In genomic region chr13:110248449-110249143, GRCh38 we compare ENCODE assay signal across 15 cellular contexts. TPM values are rescaled to one million over a fixed set of nuclear protein-coding genes. Genes with fewer than 3 reads are reported as not detected.
DNase-seq lines count a peak whose midpoint lies in the region; ATAC-seq and TF ChIP-seq lines count a peak whose summit lies in the region.
"Had no signal": no experiment of that assay in that cellular context is flagged by ENCODE, and none has a peak within 500 bp of the region (broad histone marks: within the 10 kb centered on the region; RNA-seq: fewer than 3 reads in every experiment).

No MANE protein-coding gene starts in this region.

- H4K91ac ChIP-seq in neuronal stem cell (ENCODE audit: low read depth, low read length, poor library complexity): no peak overlapping the region

- no peak overlapping the region for H3K14ac ChIP-seq in neuronal stem cell (ENCODE audit: low read length)

- no peaks in the 10 kb centered on the region for H3K36me3 ChIP-seq in ascending aorta
- peaks cover 0 to 4% (median 0%) of the 10 kb centered on the region in 4 donors for H3K36me3 ChIP-seq in esophagus muscularis mucosa
- peaks cover 0 to 5% of the 10 kb centered on the region in 2 donors for H3K36me3 ChIP-seq in neuronal stem cell (replicated peaks in 1 of 2; ENCODE audit: control insufficient read depth in 2 of 2, insufficient read depth in 2 of 2, low read length in 2 of 2)
- H3K36me3 ChIP-seq in tibial artery: no peaks in the 10 kb centered on the region
- H3K36me3 ChIP-seq in endodermal cell (ENCODE audit: control insufficient read depth, insufficient read depth, low read length): peaks cover 65% of the 10 kb centered on the region

- no peak overlapping the region for H3K4me2 ChIP-seq in neuronal stem cell (ENCODE audit: insufficient read depth, low read length, poor library complexity, severe bottlenecking)

- no peak overlapping the region for H3K4me3 Mint-ChIP-seq in natural killer cell
- no peak overlapping the region for H3K4me3 Mint-ChIP-seq in endodermal cell
- H3K4me3 Mint-ChIP-seq: CD4-positive, CD25-positive, alpha-beta regulatory T cell had no signal

- H3K4me1 Mint-ChIP-seq in natural killer cell (no peaks in the 10 kb centered on the region), endodermal cell (peaks cover 27% of the 10 kb centered on the region)
- H3K4me1 Mint-ChIP-seq: CD4-positive, CD25-positive, alpha-beta regulatory T cell had no signal

- H3K27ac ChIP-seq in ascending aorta: peak overlapping the region; percentile 89 to 91
- peak overlapping the region; percentile 84 to 88 (median 86) for H3K27ac ChIP-seq in esophagus muscularis mucosa (replicated peaks in 1 of 4)
- no peak overlapping the region for H3K27ac ChIP-seq in neuronal stem cell (replicated peaks; ENCODE audit: low read length)
- peak overlapping the region; percentile 74 to 91 for H3K27ac ChIP-seq in tibial artery
- H3K27ac ChIP-seq in endodermal cell (ENCODE audit: low read depth, low read length): no peak overlapping the region

- no peak overlapping the region for H2BK12ac ChIP-seq in neuronal stem cell (ENCODE audit: low read length)

- H3K4me1 ChIP-seq in ascending aorta: peaks cover 24 to 72% of the 10 kb centered on the region in 2 donors
- peaks cover 74 to 85% (median 83%) of the 10 kb centered on the region in 4 donors for H3K4me1 ChIP-seq in esophagus muscularis mucosa
- H3K4me1 ChIP-seq in neuronal stem cell (ENCODE audit: control insufficient read depth in 2 of 2, insufficient read depth in 1 of 2, low read depth in 1 of 2, low read length in 2 of 2): peaks cover 2 to 11% of the 10 kb centered on the region in 2 donors
- peaks cover 0 to 86% (median 57%) of the 10 kb centered on the region in 4 donors for H3K4me1 ChIP-seq in tibial artery
- H3K4me1 ChIP-seq in endodermal cell (ENCODE audit: control insufficient read depth, insufficient read depth, low read length): peaks cover 13% of the 10 kb centered on the region

- H2BK15ac ChIP-seq in neuronal stem cell (ENCODE audit: low read length): no peak overlapping the region

- H4K8ac ChIP-seq in neuronal stem cell (ENCODE audit: low read depth, low read length): no peak overlapping the region

- intact Hi-C loops in ascending aorta (cut with DNase I): no loop called here
- intact Hi-C loops in esophagus muscularis mucosa (cut with DNase I): loop anchor here (5.0 kb wide), 1 partner anchor 54 kb away; no protein-coding TSS in a partner anchor
- intact Hi-C loops in tibial artery (cut with DNase I; ENCODE audit: low total_unique reads): no loop called here
- intact Hi-C loops in natural killer cell (cut with micrococcal nuclease): no loop called here

- H3K4me3 ChIP-seq in ascending aorta: peak overlapping the region in 1 of 2 donors; percentile 19
- no peak overlapping the region for H3K4me3 ChIP-seq in esophagus muscularis mucosa
- peak overlapping the region in 1 of 2 donors; percentile 58 for H3K4me3 ChIP-seq in neuronal stem cell (ENCODE audit: low read length in 2 of 2)
- peak overlapping the region in 1 of 2 donors; percentile 4 for H3K4me3 ChIP-seq in tibial artery
- no peak overlapping the region for H3K4me3 ChIP-seq in endodermal cell (ENCODE audit: low read length)
- H3K4me3 ChIP-seq: GM12878 had no signal

- TF ChIP-seq CTCF in ascending aorta (IDR thresholded peaks at IDR 0.05) (no peak), esophagus muscularis mucosa (IDR thresholded peaks at IDR 0.05) (no peak), tibial artery (IDR thresholded peaks at IDR 0.05) (no peak), natural killer cell (IDR thresholded peaks at IDR 0.05) (no peak), endodermal cell (conservative IDR thresholded peaks at IDR 0.05) (no peak)

- ATAC-seq in GM18520 (IDR thresholded peaks at IDR 0.05; ENCODE audit: unreplicated experiment): no peak
- ATAC-seq in natural killer cell: no peak
- ATAC-seq: GM12878 had no signal

- peak overlapping the region; percentile 1 for H3K18ac ChIP-seq in neuronal stem cell (ENCODE audit: low read length)

- H3K27me3 Mint-ChIP-seq in natural killer cell (ENCODE audit: low read depth in 2 of 2) (peaks cover 4 to 20% of the 10 kb centered on the region in 2 donors), endodermal cell (ENCODE audit: insufficient read depth) (no peaks in the 10 kb centered on the region)

- H2BK120ac ChIP-seq in neuronal stem cell (ENCODE audit: low read depth, low read length): no peak overlapping the region

- no peaks in the 10 kb centered on the region for H3K9me3 ChIP-seq in ascending aorta
- no peaks in the 10 kb centered on the region for H3K9me3 ChIP-seq in esophagus muscularis mucosa
- peaks cover 0 to 2% of the 10 kb centered on the region in 2 donors for H3K9me3 ChIP-seq in neuronal stem cell (replicated peaks in 1 of 2; ENCODE audit: control insufficient read depth in 2 of 2, insufficient read depth in 1 of 2, low read depth in 1 of 2, low read length in 2 of 2)
- H3K9me3 ChIP-seq in tibial artery: no peaks in the 10 kb centered on the region
- no peaks in the 10 kb centered on the region for H3K9me3 ChIP-seq in endodermal cell (ENCODE audit: control insufficient read depth, low read length)

- DNase-seq in ascending aorta (ENCODE audit: low spot score in 2 of 2): peak in 1 of 2 donors; percentile 64
- peak; percentile 53 for DNase-seq in esophagus muscularis mucosa (ENCODE audit: extremely low spot score)
- DNase-seq in neuronal stem cell (ENCODE audit: low spot score): no peak
- DNase-seq in tibial artery: no peak
- no peak for DNase-seq in NCI-H2227 (lab: John Stamatoyannopoulos, UW; ENCODE audit: unreplicated experiment)
- no peak for DNase-seq in natural killer cell
- DNase-seq in endodermal cell: no peak
- DNase-seq: activated naive CD4-positive, alpha-beta T cell treated with Interleukin-2 at 50 U/mL for 16 hours; CD4-positive, CD25-positive, alpha-beta regulatory T cell; central memory CD4-positive, alpha-beta T cell; NCI-H1092 treated with DMSO at 0.1 percent for 48 hours; stimulated activated CD4-positive, alpha-beta T cell treated with anti-CD3 and anti-CD28 coated beads, Interleukin-1b, Interleukin-23, amount 100 ng/mL, for 48 hours; stimulated activated CD8-positive, alpha-beta memory T cell treated with anti-CD3 and anti-CD28 coated beads, Interleukin-4, amount 100 ng/mL, for 48 hours had no signal

- H3K4ac ChIP-seq in neuronal stem cell (ENCODE audit: low read length): no peak overlapping the region

- no peak overlapping the region for H3K23ac ChIP-seq in neuronal stem cell (ENCODE audit: low read depth, low read length, poor library complexity)

- H3K36me3 Mint-ChIP-seq in natural killer cell (no peaks in the 10 kb centered on the region), endodermal cell (ENCODE audit: low read depth) (peaks cover 47% of the 10 kb centered on the region)
- H3K36me3 Mint-ChIP-seq: CD4-positive, CD25-positive, alpha-beta regulatory T cell had no signal

- no peak overlapping the region for H3K9ac ChIP-seq in neuronal stem cell (ENCODE audit: low read depth, low read length, poor library complexity)
- H3K9ac ChIP-seq in endodermal cell (ENCODE audit: extremely low read depth, low read length, poor library complexity, severe bottlenecking): no peak overlapping the region

- no peak overlapping the region for H3K27ac Mint-ChIP-seq in natural killer cell
- no peak overlapping the region for H3K27ac Mint-ChIP-seq in endodermal cell
- H3K27ac Mint-ChIP-seq: CD4-positive, CD25-positive, alpha-beta regulatory T cell had no signal

- peak overlapping the region; percentile 5 for H2BK5ac ChIP-seq in neuronal stem cell (ENCODE audit: low read length)

- peak overlapping the region; percentile 88 for H2AK5ac ChIP-seq in neuronal stem cell (ENCODE audit: low read depth, low read length)

- H2AFZ ChIP-seq in neuronal stem cell (ENCODE audit: low read length): no peak overlapping the region

- no peak for TF ChIP-seq EP300 in esophagus muscularis mucosa (IDR thresholded peaks at IDR 0.05)

- TF ChIP-seq POLR2A in esophagus muscularis mucosa (IDR thresholded peaks at IDR 0.05; ENCODE audit: low read depth): no peak

- H3K79me1 ChIP-seq in neuronal stem cell (ENCODE audit: low read depth, low read length): peaks cover 6% of the 10 kb centered on the region

- 92% methylated on average over 26 of the region's 27 CpGs for WGBS in esophagus muscularis mucosa
- no CpG with 5 or more reads among the region's 27 CpGs for WGBS in neuronal stem cell (ENCODE audit: extremely low coverage in 2 of 2, insufficient read length in 2 of 2, insufficient replicate concordance in 1 of 2), 2 donors
- WGBS in endodermal cell (ENCODE audit: insufficient coverage in 1 of 2, insufficient read length in 1 of 2), 2 experiments: 96% methylated on average over 12 to 27 of the region's 27 CpGs

- H3K9me3 Mint-ChIP-seq in natural killer cell (no peaks in the 10 kb centered on the region), endodermal cell (no peaks in the 10 kb centered on the region)
- H3K9me3 Mint-ChIP-seq: CD4-positive, CD25-positive, alpha-beta regulatory T cell had no signal

- H3K27me3 ChIP-seq in ascending aorta (no peaks in the 10 kb centered on the region), esophagus muscularis mucosa (no peaks in the 10 kb centered on the region), neuronal stem cell (ENCODE audit: control insufficient read depth in 3 of 3, insufficient read depth in 3 of 3, low read depth in 1 of 3, low read length in 3 of 3) (no peaks in the 10 kb centered on the region), tibial artery (no peaks in the 10 kb centered on the region), endodermal cell (ENCODE audit: control insufficient read depth, insufficient read depth, low read length, poor library complexity, severe bottlenecking) (no peaks in the 10 kb centered on the region)

RNA-seq across cellular contexts. Expression of gene COL4A1, which starts 58.4 kb away (rescaled TPM):
- total RNA-seq in ascending aorta (756 TPM), esophagus muscularis mucosa (100 to 1,000 TPM; 328 to 578 (median 405) TPM), natural killer cell (not detected), endodermal cell (100 to 1,000 TPM; 702 to 764 TPM)
- 42.8 TPM for polyA plus RNA-seq in neuronal stem cell (2013, experiment 1 of 2)
- 45.1 TPM for polyA plus RNA-seq in neuronal stem cell (2013, experiment 2 of 2)
- polyA plus RNA-seq in endodermal cell (2013, experiment 1 of 2): 174 TPM
- polyA plus RNA-seq in endodermal cell (2013, experiment 2 of 2): 194 TPM
- total RNA-seq: CD4-positive, CD25-positive, alpha-beta regulatory T cell had no signal
- polyA plus RNA-seq: CD4-positive, CD25-positive, alpha-beta regulatory T cell had no signal

RNA-seq across cellular contexts. Expression of gene COL4A2, which starts 58.5 kb away (rescaled TPM):
- 1,227 TPM for total RNA-seq in ascending aorta
- total RNA-seq in esophagus muscularis mucosa: 100 to 1,000 TPM; 419 to 931 (median 555) TPM
- polyA plus RNA-seq in neuronal stem cell (2013, experiment 1 of 2): 117 TPM
- polyA plus RNA-seq in neuronal stem cell (2013, experiment 2 of 2): 118 TPM
- total RNA-seq in natural killer cell: not detected
- total RNA-seq in endodermal cell: 100 to 1,000 TPM; 388 to 398 TPM
- polyA plus RNA-seq in endodermal cell (2013, experiment 1 of 2): 216 TPM
- polyA plus RNA-seq in endodermal cell (2013, experiment 2 of 2): 219 TPM
- total RNA-seq: CD4-positive, CD25-positive, alpha-beta regulatory T cell had no signal
- polyA plus RNA-seq: CD4-positive, CD25-positive, alpha-beta regulatory T cell had no signal

Comparison
In these comparisons a context has a peak if more than half of its experiments do, and no peak if none do; other contexts are left out.
1. H3K27ac ChIP-seq: peak in ascending aorta (2 of 2), esophagus muscularis mucosa (4 of 4) and tibial artery (2 of 2); none in neuronal stem cell (single experiment) and endodermal cell (single experiment).
2. RNA of gene COL4A1, which starts 58.4 kb away (total RNA-seq): 702 to 764 TPM in endodermal cell, 756 TPM in ascending aorta (single experiment) and 328 to 578 TPM in esophagus muscularis mucosa; not detected in natural killer cell; every median in the first group is over 100 times any median in the second.
3. RNA of gene COL4A2, which starts 58.5 kb away (total RNA-seq): 1,227 TPM in ascending aorta (single experiment), 419 to 931 TPM in esophagus muscularis mucosa and 388 to 398 TPM in endodermal cell; not detected in natural killer cell; every median in the first group is over 100 times any median in the second.